In genomic region chr1:93237021-93237420, GRCh38 we compare ENCODE assay signal across 39 cellular contexts.
"Had no signal": no experiment of that assay in that cellular context is flagged by ENCODE, and none has a peak within 500 bp of the region (broad histone marks: within the 10 kb centered on the region; RNA-seq: fewer than 3 reads in every experiment).

No MANE protein-coding gene starts in this region.

- H3K27me3 Mint-ChIP-seq: activated naive CD4-positive, alpha-beta T cell treated with anti-CD3 and anti-CD28 coated beads, Interleukin-2, amount 10 ng/mL, durations not matched to agents 7 days and 5 days; activated naive CD4-positive, alpha-beta T cell treated with anti-CD3 and anti-CD28 coated beads, Interleukin-2, amount 50 U/mL, for 24 hours; activated naive CD8-positive, alpha-beta T cell; activated naive CD8-positive, alpha-beta T cell treated with anti-CD3 and anti-CD28 coated beads for 36 hours; activated naive CD8-positive, alpha-beta T cell treated with anti-CD3 and anti-CD28 coated beads, Interleukin-2, amount 10 ng/mL, durations not matched to agents 7 days and 5 days; activated naive CD8-positive, alpha-beta T cell treated with anti-CD3 and anti-CD28 coated beads, Interleukin-2, amount 50 U/mL, for 24 hours; activated T-cell treated with anti-CD3 and anti-CD28 coated beads, Interleukin-2, amount 50 U/mL, for 24 hours; activated T-helper 17 cell treated with anti-CD3 and anti-CD28 coated beads, Interleukin-2, amount 50 U/mL, for 72 hours; brain; central memory CD8-positive, alpha-beta T cell had no signal

- H3K4me1 Mint-ChIP-seq: activated naive CD4-positive, alpha-beta T cell treated with anti-CD3 and anti-CD28 coated beads, Interleukin-2, amount 10 ng/mL, durations not matched to agents 7 days and 5 days; activated naive CD4-positive, alpha-beta T cell treated with anti-CD3 and anti-CD28 coated beads, Interleukin-2, amount 50 U/mL, for 24 hours; activated naive CD8-positive, alpha-beta T cell treated with anti-CD3 and anti-CD28 coated beads for 36 hours; activated naive CD8-positive, alpha-beta T cell treated with anti-CD3 and anti-CD28 coated beads, Interleukin-2, amount 10 ng/mL, durations not matched to agents 7 days and 5 days; activated naive CD8-positive, alpha-beta T cell treated with anti-CD3 and anti-CD28 coated beads, Interleukin-2, amount 50 U/mL, for 24 hours; activated T-helper 17 cell treated with anti-CD3 and anti-CD28 coated beads, Interleukin-2, amount 50 U/mL, for 72 hours; central memory CD8-positive, alpha-beta T cell had no signal

- H3K36me3 ChIP-seq: adrenal gland, ascending aorta, brain microvascular endothelial cell, breast epithelium, cardiac muscle cell had no signal

- H3K4me3 ChIP-seq: adrenal gland, ascending aorta, body of pancreas, breast epithelium, cardiac muscle cell had no signal

- H3K4me1 ChIP-seq: adrenal gland, ascending aorta, body of pancreas, breast epithelium had no signal

- H3K27ac Mint-ChIP-seq: activated naive CD4-positive, alpha-beta T cell treated with anti-CD3 and anti-CD28 coated beads for 36 hours; activated naive CD4-positive, alpha-beta T cell treated with anti-CD3 and anti-CD28 coated beads, Interleukin-2, amount 10 ng/mL, durations not matched to agents 7 days and 5 days; activated naive CD4-positive, alpha-beta T cell treated with anti-CD3 and anti-CD28 coated beads, Interleukin-2, amount 50 U/mL, for 24 hours; activated naive CD4-positive, alpha-beta T cell treated with anti-CD3 and anti-CD28 coated beads, Interleukin-2, amount 50 U/mL, for 72 hours; activated naive CD8-positive, alpha-beta T cell; activated naive CD8-positive, alpha-beta T cell treated with anti-CD3 and anti-CD28 coated beads for 36 hours; activated naive CD8-positive, alpha-beta T cell treated with anti-CD3 and anti-CD28 coated beads, Interleukin-2, amount 10 ng/mL, durations not matched to agents 7 days and 5 days; activated naive CD8-positive, alpha-beta T cell treated with anti-CD3 and anti-CD28 coated beads, Interleukin-2, amount 50 U/mL, for 24 hours; activated T-cell treated with anti-CD3 and anti-CD28 coated beads, Interleukin-2, amount 50 U/mL, for 24 hours; activated T-cell treated with anti-CD3 and anti-CD28 coated beads, Interleukin-2, amount 50 U/mL, for 72 hours; activated T-helper 1 cell treated with anti-CD3 and anti-CD28 coated beads, Interleukin-12 subunit alpha, Interleukin-12 subunit beta, Interleukin-2, Interleukin-4 antibody, amounts not matched to agents 30 ng/mL and 10 ng/mL and 1 ng/mL, durations not matched to agents 14 hours and 24 hours and 36 hours; activated T-helper 17 cell treated with anti-CD3 and anti-CD28 coated beads, Interleukin-2, amount 50 U/mL, for 72 hours; activated T-helper 2 cell treated with anti-CD3 and anti-CD28 coated beads, Interferon-gamma antibody, Interleukin-2, Interleukin-4, amounts not matched to agents 10 μg/mL and 5 μg/mL and 100 μg/mL, durations not matched to agents 14 hours and 24 hours and 36 hours; brain had no signal

- H3K9me3 ChIP-seq: adrenal gland, ascending aorta, body of pancreas, breast epithelium had no signal

- H3K4me3 Mint-ChIP-seq: activated naive CD4-positive, alpha-beta T cell treated with anti-CD3 and anti-CD28 coated beads for 36 hours; activated naive CD4-positive, alpha-beta T cell treated with anti-CD3 and anti-CD28 coated beads, Interleukin-2, amount 10 ng/mL, durations not matched to agents 7 days and 5 days; activated naive CD4-positive, alpha-beta T cell treated with anti-CD3 and anti-CD28 coated beads, Interleukin-2, amount 50 U/mL, for 24 hours; activated naive CD8-positive, alpha-beta T cell; activated naive CD8-positive, alpha-beta T cell treated with anti-CD3 and anti-CD28 coated beads for 36 hours; activated naive CD8-positive, alpha-beta T cell treated with anti-CD3 and anti-CD28 coated beads, Interleukin-2, amount 10 ng/mL, durations not matched to agents 7 days and 5 days; activated naive CD8-positive, alpha-beta T cell treated with anti-CD3 and anti-CD28 coated beads, Interleukin-2, amount 50 U/mL, for 24 hours; activated T-cell treated with anti-CD3 and anti-CD28 coated beads, Interleukin-2, amount 50 U/mL, for 24 hours; activated T-cell treated with anti-CD3 and anti-CD28 coated beads, Interleukin-2, amount 50 U/mL, for 4 hours; activated T-cell treated with anti-CD3 and anti-CD28 coated beads, Interleukin-2, amount 50 U/mL, for 72 hours; activated T-helper 1 cell treated with anti-CD3 and anti-CD28 coated beads, Interleukin-12 subunit alpha, Interleukin-12 subunit beta, Interleukin-2, Interleukin-4 antibody, amounts not matched to agents 30 ng/mL and 10 ng/mL and 1 ng/mL, durations not matched to agents 14 hours and 24 hours and 36 hours; activated T-helper 17 cell treated with anti-CD3 and anti-CD28 coated beads, Interleukin-2, amount 50 U/mL, for 72 hours; brain; central memory CD8-positive, alpha-beta T cell had no signal

- H3K27me3 ChIP-seq: adrenal gland, ascending aorta, body of pancreas, brain microvascular endothelial cell, breast epithelium, cardiac muscle cell had no signal

- H3K27ac ChIP-seq: adrenal gland, ascending aorta, body of pancreas, brain microvascular endothelial cell, breast epithelium, cardiac muscle cell had no signal

- ATAC-seq: activated naive CD4-positive, alpha-beta T cell treated with anti-CD3 and anti-CD28 coated beads, Interleukin-2, amount 50 U/mL, for 72 hours; activated naive CD8-positive, alpha-beta T cell treated with anti-CD3 and anti-CD28 coated beads, Interleukin-2, amount 50 U/mL, for 24 hours; activated T-cell treated with anti-CD3 and anti-CD28 coated beads, Interleukin-2, amount 50 U/mL, for 4 hours; activated T-cell treated with anti-CD3 and anti-CD28 coated beads, Interleukin-2, amount 50 U/mL, for 72 hours; activated T-helper 17 cell treated with anti-CD3 and anti-CD28 coated beads, Interleukin-2, amount 50 U/mL, for 72 hours; body of pancreas had no signal

- DNase-seq: activated effector memory CD4-positive, alpha-beta T cell treated with anti-CD3 and anti-CD28 coated beads, Interleukin-2, amount 50 U/mL, for 16 hours; activated effector memory CD4-positive, alpha-beta T cell treated with Interleukin-2 at 50 U/mL for 16 hours; activated gamma-delta T cell; activated gamma-delta T cell treated with Interleukin-2 at 50 U/mL for 16 hours; activated naive CD4-positive, alpha-beta T cell; activated naive CD4-positive, alpha-beta T cell treated with anti-CD3 and anti-CD28 coated beads for 36 hours; activated naive CD4-positive, alpha-beta T cell treated with anti-CD3 and anti-CD28 coated beads, Interleukin-2, amount 10 ng/mL, durations not matched to agents 7 days and 5 days; activated naive CD4-positive, alpha-beta T cell treated with anti-CD3 and anti-CD28 coated beads, Interleukin-2, amount 50 U/mL, for 16 hours; activated naive CD4-positive, alpha-beta T cell treated with Interleukin-2 at 50 U/mL for 16 hours; activated naive CD8-positive, alpha-beta T cell treated with anti-CD3 and anti-CD28 coated beads for 36 hours; activated naive CD8-positive, alpha-beta T cell treated with anti-CD3 and anti-CD28 coated beads, Interleukin-2, amount 10 ng/mL, durations not matched to agents 7 days and 5 days; activated naive CD8-positive, alpha-beta T cell treated with anti-CD3 and anti-CD28 coated beads, Interleukin-2, amount 50 U/mL, for 24 hours; activated T-cell treated with anti-CD3 and anti-CD28 coated beads, Interleukin-2, amount 50 U/mL, for 1 hour; activated T-cell treated with anti-CD3 and anti-CD28 coated beads, Interleukin-2, amount 50 U/mL, for 24 hours; activated T-cell treated with anti-CD3 and anti-CD28 coated beads, Interleukin-2, amount 50 U/mL, for 4 hours; activated T-cell treated with anti-CD3 and anti-CD28 coated beads, Interleukin-2, amount 50 U/mL, for 48 hours; activated T-cell treated with anti-CD3 and anti-CD28 coated beads, Interleukin-2, amount 50 U/mL, for 72 hours; adrenal gland; amniotic stem cell; amygdala; anterior cingulate cortex; aorta; body of pancreas; brain microvascular endothelial cell; caudate nucleus; central memory CD4-positive, alpha-beta T cell; cerebellar nuclear complex had no signal

- H3K9me3 Mint-ChIP-seq: activated naive CD4-positive, alpha-beta T cell treated with anti-CD3 and anti-CD28 coated beads for 36 hours; central memory CD8-positive, alpha-beta T cell had no signal

- FAIRE-seq: astrocyte had no signal
